In the genomic region with DNA sequence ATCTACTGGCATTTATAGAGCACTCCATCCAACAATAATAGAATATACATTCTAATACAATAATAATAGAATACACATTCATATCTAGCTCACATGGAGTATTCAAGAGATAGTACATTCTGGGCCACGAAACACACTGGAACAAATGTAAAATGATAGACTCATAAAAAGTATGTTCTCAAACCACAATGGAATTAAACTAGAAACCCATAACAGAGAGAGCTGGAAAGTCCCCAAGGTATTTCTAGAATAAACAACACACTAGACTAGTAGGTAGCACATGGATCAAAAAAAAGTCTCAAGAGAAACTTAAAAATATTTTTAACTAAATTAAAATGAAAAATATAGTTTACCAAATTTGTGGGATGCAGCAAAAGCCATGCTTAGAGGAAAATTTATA, we compare ENCODE assay signal across 32 cellular contexts. TPM values are rescaled to one million over a fixed set of nuclear protein-coding genes. Genes with fewer than 3 reads are reported as not detected.
"Had no signal": no experiment of that assay in that cellular context is flagged by ENCODE, and none has a peak within 500 bp of the region (broad histone marks: within the 10 kb centered on the region; RNA-seq: fewer than 3 reads in every experiment).

No MANE protein-coding gene starts in this region.

- H3K36me3 ChIP-seq: adrenal gland, esophagus muscularis mucosa, gastrocnemius medialis, heart left ventricle, WERI-Rb-1 had no signal

- H3K4me3 ChIP-seq: adrenal gland, body of pancreas, esophagus muscularis mucosa, gastrocnemius medialis, heart left ventricle had no signal

- H3K27ac Mint-ChIP-seq: activated B cell treated with CpG ODN at 0.5 μM for 24 hours; activated CD8-positive, alpha-beta T cell treated with anti-CD3 and anti-CD28 coated beads for 36 hours; activated naive CD4-positive, alpha-beta T cell treated with anti-CD3 and anti-CD28 coated beads, Interleukin-2, amount 50 U/mL, for 72 hours; effector memory CD8-positive, alpha-beta T cell; T-helper 2 cell treated with Interferon-gamma antibody and Interleukin-4, amounts not matched to agents 5 μg/mL and 100 μg/mL, for 36 hours had no signal

- H3K27ac ChIP-seq: adrenal gland, body of pancreas, esophagus muscularis mucosa, foreskin keratinocyte, gastrocnemius medialis, heart left ventricle, WERI-Rb-1 had no signal

- DNase-seq: activated B cell treated with CpG ODN at 0.5 μM for 24 hours; activated CD4-positive, alpha-beta T cell treated with anti-CD3 and anti-CD28 coated beads for 48 hours; activated CD4-positive, alpha-beta T cell treated with anti-CD3 and anti-CD28 coated beads, Interleukin-2, amount 50 U/mL, for 1 hour; activated CD4-positive, alpha-beta T cell treated with anti-CD3 and anti-CD28 coated beads, Interleukin-2, amount 50 U/mL, for 48 hours; activated CD8-positive, alpha-beta memory T cell treated with anti-CD3 and anti-CD28 coated beads for 24 hours; activated CD8-positive, alpha-beta T cell treated with anti-CD3 and anti-CD28 coated beads for 36 hours; activated effector memory CD4-positive, alpha-beta T cell treated with Interleukin-2 at 50 U/mL for 16 hours; activated gamma-delta T cell treated with Interleukin-2 at 50 U/mL for 16 hours; activated naive CD4-positive, alpha-beta T cell treated with Interleukin-2 at 50 U/mL for 16 hours; activated T-cell treated with anti-CD3 and anti-CD28 coated beads, Interleukin-2, amount 50 U/mL, for 48 hours; adrenal gland; amygdala; aorta; body of pancreas; caudate nucleus; cortex of kidney; dermis blood vessel endothelial cell; effector CD4-positive, alpha-beta T cell; effector memory CD8-positive, alpha-beta T cell; erythroblast; foreskin keratinocyte; gastrocnemius medialis; glutamatergic neuron; heart left ventricle; T-helper 1 cell; T-helper 17 cell; T1000; WERI-Rb-1 had no signal

- H3K27me3 ChIP-seq: adrenal gland, body of pancreas, esophagus muscularis mucosa, foreskin keratinocyte, gastrocnemius medialis, heart left ventricle had no signal

- H3K27me3 Mint-ChIP-seq: activated B cell treated with CpG ODN at 0.5 μM for 24 hours; activated CD8-positive, alpha-beta T cell treated with anti-CD3 and anti-CD28 coated beads for 36 hours; effector memory CD8-positive, alpha-beta T cell; T-helper 17 cell had no signal

- H3K4me1 ChIP-seq: adrenal gland, body of pancreas, esophagus muscularis mucosa, foreskin keratinocyte, gastrocnemius medialis, heart left ventricle had no signal

- H3K4me3 Mint-ChIP-seq: activated B cell treated with CpG ODN at 0.5 μM for 24 hours; activated CD8-positive, alpha-beta T cell treated with anti-CD3 and anti-CD28 coated beads for 36 hours; effector memory CD8-positive, alpha-beta T cell; T-helper 17 cell; T-helper 2 cell treated with Interferon-gamma antibody and Interleukin-4, amounts not matched to agents 5 μg/mL and 100 μg/mL, for 36 hours had no signal

- ATAC-seq: activated CD8-positive, alpha-beta T cell treated with anti-CD3 and anti-CD28 coated beads for 36 hours; body of pancreas; effector memory CD8-positive, alpha-beta T cell; foreskin keratinocyte; gastrocnemius medialis; heart left ventricle; T-helper 17 cell had no signal

- H3K9me3 ChIP-seq: adrenal gland, body of pancreas, esophagus muscularis mucosa, gastrocnemius medialis had no signal

- H3K9me3 Mint-ChIP-seq: effector memory CD8-positive, alpha-beta T cell had no signal

RNA-seq across cellular contexts. Expression of a gene that starts 9.1 kb away (rescaled TPM):
- total RNA-seq: activated B cell treated with CpG ODN at 0.5 μM for 24 hours, body of pancreas, chondrocyte, dermis blood vessel endothelial cell, foreskin keratinocyte, gastrocnemius medialis, T-helper 17 cell had no signal

RNA-seq across cellular contexts. Expression of a gene that starts 39.0 kb away (rescaled TPM):
- total RNA-seq: activated B cell treated with CpG ODN at 0.5 μM for 24 hours had no signal
